ENCODE assay signal across 13 cellular contexts in genomic region chr12:56749853-56750252, GRCh38. TPM values are rescaled to one million over a fixed set of nuclear protein-coding genes. Genes with fewer than 3 reads are reported as not detected.
DNase-seq lines count a peak whose midpoint lies in the region; ATAC-seq and TF ChIP-seq lines count a peak whose summit lies in the region.
"Had no signal": no experiment of that assay in that cellular context is flagged by ENCODE, and none has a peak within 500 bp of the region (broad histone marks: within the 10 kb centered on the region; RNA-seq: fewer than 3 reads in every experiment).

No MANE protein-coding gene starts in this region.

- peak overlapping the region; percentile 22 to 96 (median 90) for H3K4me3 Mint-ChIP-seq in CD4-positive, CD25-positive, alpha-beta regulatory T cell
- peak overlapping the region; percentile 59 for H3K4me3 Mint-ChIP-seq in GM23338
- H3K4me3 Mint-ChIP-seq in activated B cell treated with CpG ODN at 0.5 μM for 24 hours: peak overlapping the region; percentile 26
- H3K4me3 Mint-ChIP-seq in mesothelial cell of epicardium: peak overlapping the region; percentile 15

- H3K4me1 Mint-ChIP-seq in CD4-positive, CD25-positive, alpha-beta regulatory T cell: peaks cover 20 to 45% (median 39%) of the 10 kb centered on the region in 4 donors
- H3K4me1 Mint-ChIP-seq in GM23338 (peaks cover 12% of the 10 kb centered on the region; the same call in 2 of the 3 replicates), activated B cell treated with CpG ODN at 0.5 μM for 24 hours (peaks cover 43% of the 10 kb centered on the region), mesothelial cell of epicardium (peaks cover 15% of the 10 kb centered on the region)

- no peak overlapping the region for H3K4me2 ChIP-seq in GM23338

- ATAC-seq in CD4-positive, CD25-positive, alpha-beta regulatory T cell (ENCODE audit: low read depth in 2 of 2): no peak
- ATAC-seq in GM23338: no peak
- no peak for ATAC-seq in activated B cell treated with CpG ODN at 0.5 μM for 24 hours (ENCODE audit: low read depth)
- ATAC-seq: activated naive CD4-positive, alpha-beta T cell treated with anti-CD3 and anti-CD28 coated beads, Interleukin-2, amount 50 U/mL, for 72 hours; Right ventricle myocardium inferior had no signal

- H3K9me3 ChIP-seq in CD4-positive, CD25-positive, alpha-beta regulatory T cell (ENCODE audit: control insufficient read depth in 2 of 2, low read length in 2 of 2): no peaks in the 10 kb centered on the region

- DNase-seq in CD4-positive, CD25-positive, alpha-beta regulatory T cell: peak in 1 of 3 donors; percentile 11
- DNase-seq in GM23338 (ENCODE audit: low spot score): no peak
- no peak for DNase-seq in activated B cell treated with CpG ODN at 0.5 μM for 24 hours
- no peak for DNase-seq in mesothelial cell of epicardium (ENCODE audit: low spot score in 2 of 2, unreplicated experiment in 2 of 2)
- no peak for DNase-seq in HEK293T (ENCODE audit: extremely low spot score)
- DNase-seq in NCI-H1436 treated with DMSO at 0.1 percent for 48 hours (lab: John Stamatoyannopoulos, UW): no peak
- DNase-seq in GM20000 (ENCODE audit: low spot score): no peak
- no peak for DNase-seq in kidney glomerular epithelial cell (lab: John Stamatoyannopoulos, UW)
- DNase-seq: GOT3, NCI-H1417, NCI-H510A treated with DMSO at 0.1 percent for 48 hours had no signal

- peaks cover 5% of the 10 kb centered on the region for H3K27me3 Mint-ChIP-seq in CD4-positive, CD25-positive, alpha-beta regulatory T cell
- H3K27me3 Mint-ChIP-seq in GM23338 (ENCODE audit: insufficient read depth, low read depth, poor library complexity) (peaks cover 1% of the 10 kb centered on the region), activated B cell treated with CpG ODN at 0.5 μM for 24 hours (no peaks in the 10 kb centered on the region), mesothelial cell of epicardium (ENCODE audit: low read depth) (no peaks in the 10 kb centered on the region)

- peak overlapping the region; percentile 40 to 81 (median 77) for H3K27ac Mint-ChIP-seq in CD4-positive, CD25-positive, alpha-beta regulatory T cell
- H3K27ac Mint-ChIP-seq in GM23338 (peak overlapping the region; percentile 44; the same call in 1 of the 2 replicates), activated B cell treated with CpG ODN at 0.5 μM for 24 hours (peak overlapping the region; percentile 78), mesothelial cell of epicardium (peak overlapping the region; percentile 65)

- no peaks in the 10 kb centered on the region for H3K9me3 Mint-ChIP-seq in CD4-positive, CD25-positive, alpha-beta regulatory T cell
- H3K9me3 Mint-ChIP-seq in GM23338: no peaks in the 10 kb centered on the region
- no peaks in the 10 kb centered on the region for H3K9me3 Mint-ChIP-seq in activated B cell treated with CpG ODN at 0.5 μM for 24 hours
- H3K9me3 Mint-ChIP-seq in mesothelial cell of epicardium: no peaks in the 10 kb centered on the region
- H3K9me3 Mint-ChIP-seq: activated naive CD4-positive, alpha-beta T cell treated with anti-CD3 and anti-CD28 coated beads, Interleukin-2, amount 50 U/mL, for 72 hours had no signal

- H3K4me3 ChIP-seq in CD4-positive, CD25-positive, alpha-beta regulatory T cell (ENCODE audit: low read depth, low read length): peak overlapping the region; percentile 32
- H3K4me3 ChIP-seq in GM23338: no peak overlapping the region

- peaks cover 12% of the 10 kb centered on the region for H3K4me1 ChIP-seq in CD4-positive, CD25-positive, alpha-beta regulatory T cell (ENCODE audit: control insufficient read depth, insufficient read depth, low read length, poor library complexity, severe bottlenecking)
- H3K4me1 ChIP-seq in GM23338 (ENCODE audit: insufficient read depth): peaks cover 7% of the 10 kb centered on the region; the same call in 1 of the 2 replicates

- peaks cover 26% of the 10 kb centered on the region for H3K36me3 ChIP-seq in CD4-positive, CD25-positive, alpha-beta regulatory T cell (ENCODE audit: control insufficient read depth, insufficient read depth, low read length)
- H3K36me3 ChIP-seq in GM23338 (ENCODE audit: insufficient read depth): peaks cover 24% of the 10 kb centered on the region

- no peaks in the 10 kb centered on the region for H3K9me2 ChIP-seq in GM23338 (ENCODE audit: insufficient read depth)

- TF ChIP-seq CTCF in GM23338 (conservative IDR thresholded peaks at IDR 0.05; ENCODE audit: low read depth in 2 of 2) (no peak), activated B cell treated with CpG ODN at 0.5 μM for 24 hours (IDR thresholded peaks at IDR 0.05) (no peak), mesothelial cell of epicardium (IDR thresholded peaks at IDR 0.05; ENCODE audit: unreplicated experiment) (no peak), GM20000 (IDR thresholded peaks at IDR 0.05; ENCODE audit: extremely low read depth, missing control alignments) (no peak)

- H2AFZ ChIP-seq in GM23338: no peak overlapping the region

- H3K27ac ChIP-seq in CD4-positive, CD25-positive, alpha-beta regulatory T cell (ENCODE audit: insufficient read depth, low read length, poor library complexity, severe bottlenecking): no peak overlapping the region
- 0 out of 2 replicates have a peak overlapping the region, but pooled peaks have one; percentile 26 for H3K27ac ChIP-seq in GM23338 (ENCODE audit: low read depth)

- H4K20me1 ChIP-seq in GM23338 (replicated peaks; ENCODE audit: insufficient read depth): peaks cover 6% of the 10 kb centered on the region; the same call in 1 of the 2 replicates

- H3K27me3 ChIP-seq in CD4-positive, CD25-positive, alpha-beta regulatory T cell (ENCODE audit: control insufficient read depth, insufficient read depth, low read length): no peaks in the 10 kb centered on the region
- no peaks in the 10 kb centered on the region for H3K27me3 ChIP-seq in GM23338 (ENCODE audit: insufficient read depth)

- intact Hi-C loops in activated B cell treated with CpG ODN at 0.5 μM for 24 hours (cut with micrococcal nuclease): loop anchor here (2.0 kb wide), 1 partner anchor 113 kb away; no protein-coding TSS in a partner anchor

- peaks cover 17% of the 10 kb centered on the region for H3K79me2 ChIP-seq in GM23338 (replicated peaks; ENCODE audit: insufficient read depth)

- POLR2A ChIA-PET in activated B cell treated with CpG ODN at 0.5 μM for 24 hours (lab: Charles Lee): interaction anchor here (1.5 to 3.2 kb wide), 4 partner anchors 24 to 121 kb away, joined by 4 to 19 read pairs (median 6); partner anchors contain the start of genes NACA and PTGES3
- POLR2A ChIA-PET in HEK293T (lab: Yijun Ruan, JAX): interaction anchor here (1.1 to 6.3 kb wide), 2 partner anchors 24 to 251 kb away, joined by 3 to 29 read pairs; partner anchors contain the start of gene NACA

- CTCF ChIA-PET in activated B cell treated with CpG ODN at 0.5 μM for 24 hours (lab: Charles Lee): interaction anchor here (1.3 kb wide), 1 partner anchor 9 kb away, joined by 3 read pairs; no protein-coding TSS in a partner anchor
- CTCF ChIA-PET in HEK293T (lab: Yijun Ruan, JAX): interaction anchor here (0.6 kb wide), 1 partner anchor 181 kb away, joined by 3 read pairs; no protein-coding TSS in a partner anchor

- H3F3A ChIP-seq in GM23338 (replicated peaks; ENCODE audit: low read depth): peaks cover 12% of the 10 kb centered on the region; the same call in 1 of the 2 replicates

- peaks cover 34% of the 10 kb centered on the region for H3K36me3 Mint-ChIP-seq in CD4-positive, CD25-positive, alpha-beta regulatory T cell
- H3K36me3 Mint-ChIP-seq in GM23338 (ENCODE audit: low read depth) (peaks cover 58% of the 10 kb centered on the region), activated B cell treated with CpG ODN at 0.5 μM for 24 hours (ENCODE audit: low read depth) (peaks cover 21% of the 10 kb centered on the region), mesothelial cell of epicardium (peaks cover 4% of the 10 kb centered on the region)

TF ChIP-seq in GM23338, 12 proteins besides CTCF, POLR2A, EP300 and RAD21 (continues in another document):
- TF ChIP-seq STAT1 (IDR thresholded peaks at IDR 0.05; ENCODE audit: unreplicated experiment) (no peak), NANOG (IDR thresholded peaks at IDR 0.05; ENCODE audit: borderline replicate concordance) (no peak)

TF ChIP-seq in HEK293T, 16 proteins besides CTCF, POLR2A, EP300 and RAD21 (continues in another document):
- TF ChIP-seq ELF4 (IDR thresholded peaks at IDR 0.05): no peak
- no peak for TF ChIP-seq CTBP1 (IDR thresholded peaks at IDR 0.05; ENCODE audit: borderline replicate concordance)
- no peak for TF ChIP-seq SP1 (IDR thresholded peaks at IDR 0.05)
- TF ChIP-seq PKNOX1 (IDR thresholded peaks at IDR 0.05): no peak
- no peak for TF ChIP-seq L3MBTL2 (conservative IDR thresholded peaks at IDR 0.05)
- no peak for TF ChIP-seq LEF1 (IDR thresholded peaks at IDR 0.05; ENCODE audit: borderline replicate concordance)

RNA-seq across cellular contexts. Expression of gene PRIM1, which starts 2.3 kb away (rescaled TPM):
- 15.1 TPM for total RNA-seq in CD4-positive, CD25-positive, alpha-beta regulatory T cell
- polyA plus RNA-seq in CD4-positive, CD25-positive, alpha-beta regulatory T cell: 10 to 100 TPM; 34.8 to 46.1 (median 36.9) TPM
- 69.9 and 73.9 TPM in 2 replicates for total RNA-seq in GM23338 (2014; rRNA removed; shearing (Covaris generic))
- polyA plus RNA-seq in GM23338 (2016; fragmentation: Nextera tagmentation; extraction: Ambion mirVana): 65.6 and 67.9 TPM in 2 replicates
- 15.1 and 16.8 TPM in 2 replicates for total RNA-seq in activated B cell treated with CpG ODN at 0.5 μM for 24 hours
- 13.0 to 13.2 TPM (median 13.2 TPM) in 3 replicates for total RNA-seq in mesothelial cell of epicardium

RNA-seq across cellular contexts. Expression of gene HSD17B6, which starts 13.3 kb away (rescaled TPM):
- total RNA-seq in CD4-positive, CD25-positive, alpha-beta regulatory T cell: not detected
- under 1 TPM; 0.37 to 0.97 (median 0.89) TPM for polyA plus RNA-seq in CD4-positive, CD25-positive, alpha-beta regulatory T cell
- total RNA-seq in GM23338 (2014; rRNA removed; shearing (Covaris generic)): 4.3 and 10.3 TPM in 2 replicates
- 2.7 and 5.2 TPM in 2 replicates for polyA plus RNA-seq in GM23338 (2016; fragmentation: Nextera tagmentation; extraction: Ambion mirVana)
- 0.29 and 0.46 TPM in 2 replicates for total RNA-seq in activated B cell treated with CpG ODN at 0.5 μM for 24 hours
- 0.22 to 0.36 TPM (median 0.27 TPM) in 3 replicates for total RNA-seq in mesothelial cell of epicardium

RNA-seq across cellular contexts. Expression of gene NACA, which starts 24.8 kb away (rescaled TPM):
- 920 TPM for total RNA-seq in CD4-positive, CD25-positive, alpha-beta regulatory T cell
- 1,000 to 10,000 TPM; 1,082 to 1,280 (median 1,145) TPM for polyA plus RNA-seq in CD4-positive, CD25-positive, alpha-beta regulatory T cell
- 1,081 and 1,279 TPM in 2 replicates for total RNA-seq in GM23338 (2014; rRNA removed; shearing (Covaris generic))
- 2,165 and 2,495 TPM in 2 replicates for polyA plus RNA-seq in GM23338 (2016; fragmentation: Nextera tagmentation; extraction: Ambion mirVana)
- total RNA-seq in activated B cell treated with CpG ODN at 0.5 μM for 24 hours: 1,104 and 1,342 TPM in 2 replicates
- 919 to 987 TPM (median 980 TPM) in 3 replicates for total RNA-seq in mesothelial cell of epicardium

Comparison
In these comparisons a context has a peak if more than half of its experiments do, and no peak if none do; other contexts are left out.
1. H3K4me3 Mint-ChIP-seq: peak in every context shown above with its lines; median percentile 90 in CD4-positive, CD25-positive, alpha-beta regulatory T cell; 59 in GM23338; 26 in activated B cell treated with CpG ODN at 0.5 μM for 24 hours; 15 in mesothelial cell of epicardium.